1 cellular context compared by ENCODE assay signal in the genomic region with DNA sequence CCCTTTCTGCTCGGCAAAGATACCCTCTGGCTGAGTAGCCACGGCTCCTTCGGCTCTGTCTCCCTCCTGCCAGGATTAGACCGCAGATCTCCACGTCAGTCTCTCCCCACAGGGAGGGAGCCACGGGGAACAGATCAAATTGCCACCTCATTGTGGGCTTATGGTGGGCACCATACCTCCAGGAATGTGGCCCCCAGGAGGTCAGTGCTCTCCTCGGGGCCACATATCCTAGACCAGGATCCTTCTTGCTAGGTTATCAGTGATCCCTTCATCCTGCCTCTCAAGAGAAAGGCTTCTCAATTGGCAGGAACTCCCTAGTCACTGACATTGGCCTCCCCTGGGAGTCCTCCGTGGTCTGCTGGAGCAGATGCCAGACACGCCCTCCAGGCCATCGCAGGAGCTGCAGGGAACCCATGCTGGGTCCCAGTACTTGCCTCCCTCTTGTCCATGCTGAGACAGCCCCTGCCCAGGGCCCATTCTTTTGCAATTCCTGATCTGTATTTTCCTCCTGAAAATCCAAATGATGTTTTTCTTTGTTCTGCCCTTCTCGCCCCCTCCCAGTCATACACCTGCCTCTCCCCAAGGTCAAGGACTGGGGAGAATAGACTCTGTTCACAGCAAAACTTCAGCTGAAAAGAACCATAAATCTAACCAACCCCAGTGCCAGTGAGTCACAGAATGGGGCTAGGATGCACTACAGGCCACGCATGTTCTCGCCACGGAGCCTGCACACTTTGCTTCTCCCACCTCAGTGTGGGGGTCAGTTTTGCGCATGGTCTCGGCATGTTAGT.
TF ChIP-seq lines count a peak whose summit lies in the region.

No MANE protein-coding gene starts in this region.

TF ChIP-seq in WTC11, 78 proteins besides CTCF, POLR2A, EP300 and RAD21 (continued from another document):
- TF ChIP-seq ZNF512 (CRISPR knock-in tag; IDR thresholded peaks at IDR 0.05; ENCODE audit: borderline replicate concordance) (no peak), ATF6 (CRISPR knock-in tag; IDR thresholded peaks at IDR 0.05) (no peak), RORB (CRISPR knock-in tag; IDR thresholded peaks at IDR 0.05) (no peak), FOXP1 (CRISPR knock-in tag; IDR thresholded peaks at IDR 0.05; ENCODE audit: borderline replicate concordance) (no peak), ZNF396 (CRISPR knock-in tag; IDR thresholded peaks at IDR 0.05; ENCODE audit: borderline replicate concordance) (no peak), SP1 (CRISPR knock-in tag; conservative IDR thresholded peaks at IDR 0.05) (no peak), GRHL2 (CRISPR knock-in tag; IDR thresholded peaks at IDR 0.05; ENCODE audit: insufficient replicate concordance, severe bottlenecking) (no peak)
- TF ChIP-seq, protein P1, sequence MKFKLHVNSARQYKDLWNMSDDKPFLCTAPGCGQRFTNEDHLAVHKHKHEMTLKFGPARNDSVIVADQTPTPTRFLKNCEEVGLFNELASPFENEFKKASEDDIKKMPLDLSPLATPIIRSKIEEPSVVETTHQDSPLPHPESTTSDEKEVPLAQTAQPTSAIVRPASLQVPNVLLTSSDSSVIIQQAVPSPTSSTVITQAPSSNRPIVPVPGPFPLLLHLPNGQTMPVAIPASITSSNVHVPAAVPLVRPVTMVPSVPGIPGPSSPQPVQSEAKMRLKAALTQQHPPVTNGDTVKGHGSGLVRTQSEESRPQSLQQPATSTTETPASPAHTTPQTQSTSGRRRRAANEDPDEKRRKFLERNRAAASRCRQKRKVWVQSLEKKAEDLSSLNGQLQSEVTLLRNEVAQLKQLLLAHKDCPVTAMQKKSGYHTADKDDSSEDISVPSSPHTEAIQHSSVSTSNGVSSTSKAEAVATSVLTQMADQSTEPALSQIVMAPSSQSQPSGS (CRISPR knock-in tag; IDR thresholded peaks at IDR 0.05; ENCODE audit: borderline replicate concordance, low read depth) = no peak
- TF ChIP-seq, protein P2, sequence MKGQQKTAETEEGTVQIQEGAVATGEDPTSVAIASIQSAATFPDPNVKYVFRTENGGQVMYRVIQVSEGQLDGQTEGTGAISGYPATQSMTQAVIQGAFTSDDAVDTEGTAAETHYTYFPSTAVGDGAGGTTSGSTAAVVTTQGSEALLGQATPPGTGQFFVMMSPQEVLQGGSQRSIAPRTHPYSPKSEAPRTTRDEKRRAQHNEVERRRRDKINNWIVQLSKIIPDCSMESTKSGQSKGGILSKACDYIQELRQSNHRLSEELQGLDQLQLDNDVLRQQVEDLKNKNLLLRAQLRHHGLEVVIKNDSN (CRISPR knock-in tag; IDR thresholded peaks at IDR 0.05) = no peak
- TF ChIP-seq, protein P3, sequence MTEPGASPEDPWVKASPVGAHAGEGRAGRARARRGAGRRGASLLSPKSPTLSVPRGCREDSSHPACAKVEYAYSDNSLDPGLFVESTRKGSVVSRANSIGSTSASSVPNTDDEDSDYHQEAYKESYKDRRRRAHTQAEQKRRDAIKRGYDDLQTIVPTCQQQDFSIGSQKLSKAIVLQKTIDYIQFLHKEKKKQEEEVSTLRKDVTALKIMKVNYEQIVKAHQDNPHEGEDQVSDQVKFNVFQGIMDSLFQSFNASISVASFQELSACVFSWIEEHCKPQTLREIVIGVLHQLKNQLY (CRISPR knock-in tag; IDR thresholded peaks at IDR 0.05) = no peak
